ENCODE assay signal across 8 cellular contexts in the genomic region with DNA sequence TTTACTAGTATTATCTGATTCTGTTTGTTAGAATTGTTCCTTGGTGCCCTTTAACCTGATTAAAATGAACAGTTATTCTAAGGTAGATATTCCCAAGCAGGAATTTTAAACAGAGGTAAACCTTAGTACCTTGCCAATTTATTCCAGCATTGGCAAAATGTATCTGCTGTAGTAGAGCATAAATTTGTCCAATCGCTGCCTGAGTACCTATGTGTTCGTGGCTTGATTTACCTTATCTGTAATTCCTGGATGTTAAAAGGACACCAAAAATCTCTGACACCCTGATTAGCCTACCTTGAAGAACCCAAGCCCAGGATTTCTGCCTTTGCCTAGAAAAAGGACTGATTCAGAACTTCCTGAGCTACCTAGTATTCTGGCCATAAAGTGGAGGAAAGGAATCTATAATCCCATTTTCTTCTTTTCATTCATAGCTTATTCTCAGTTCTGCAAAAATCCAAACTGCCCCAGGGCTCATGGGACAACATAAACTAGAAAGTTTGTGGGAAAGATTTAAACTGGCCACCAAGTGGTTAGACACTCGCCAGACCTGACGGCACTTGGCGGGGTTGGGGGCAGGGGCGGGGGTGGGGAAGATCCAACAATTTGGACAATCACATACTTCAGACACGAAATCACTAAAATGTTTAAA. TPM values are rescaled to one million over a fixed set of nuclear protein-coding genes. Genes with fewer than 3 reads are reported as not detected.
DNase-seq lines count a peak whose midpoint lies in the region; ATAC-seq, FAIRE-seq and TF ChIP-seq lines count a peak whose summit lies in the region.

No MANE protein-coding gene starts in this region.

- peaks cover 3 to 6% (median 6%) of the 10 kb centered on the region in 3 donors for H3K36me3 Mint-ChIP-seq in CD8-positive, alpha-beta memory T cell
- H3K36me3 Mint-ChIP-seq in glutamatergic neuron (ENCODE audit: unreplicated experiment) (no peaks in the 10 kb centered on the region), endothelial cell (ENCODE audit: low read depth, unreplicated experiment) (no peaks in the 10 kb centered on the region)

- H3K9me3 Mint-ChIP-seq in CD8-positive, alpha-beta memory T cell: peaks cover 2 to 9% (median 6%) of the 10 kb centered on the region in 5 donors
- H3K9me3 Mint-ChIP-seq in glutamatergic neuron (ENCODE audit: unreplicated experiment) (peaks cover 1% of the 10 kb centered on the region), endothelial cell (ENCODE audit: unreplicated experiment) (no peaks in the 10 kb centered on the region)

- TF ChIP-seq CTCF in kidney (IDR thresholded peaks at IDR 0.05; ENCODE audit: borderline replicate concordance, extremely low read depth, insufficient read depth) (no peak), glutamatergic neuron (IDR thresholded peaks at IDR 0.05; ENCODE audit: partially characterized antibody, unreplicated experiment) (no peak), endothelial cell (IDR thresholded peaks at IDR 0.05; ENCODE audit: unreplicated experiment) (no peak)

- peaks cover 12 to 22% (median 21%) of the 10 kb centered on the region in 3 donors for H3K4me1 Mint-ChIP-seq in CD8-positive, alpha-beta memory T cell
- peaks cover 7% of the 10 kb centered on the region for H3K4me1 Mint-ChIP-seq in glutamatergic neuron (ENCODE audit: low read depth, unreplicated experiment)
- peaks cover 6% of the 10 kb centered on the region for H3K4me1 Mint-ChIP-seq in endothelial cell (ENCODE audit: unreplicated experiment)

- no peaks in the 10 kb centered on the region for H3K27me3 ChIP-seq in CD8-positive, alpha-beta memory T cell (ENCODE audit: insufficient read depth, low read length, poor library complexity, severe bottlenecking)

- FAIRE-seq in kidney (lab: Jason Lieb, UNC): no peak

- intact Hi-C loops in kidney (cut with DNase I): no loop called here

- H3K27me3 Mint-ChIP-seq in CD8-positive, alpha-beta memory T cell: no peaks in the 10 kb centered on the region
- H3K27me3 Mint-ChIP-seq in glutamatergic neuron (ENCODE audit: unreplicated experiment): no peaks in the 10 kb centered on the region
- no peaks in the 10 kb centered on the region for H3K27me3 Mint-ChIP-seq in endothelial cell (ENCODE audit: unreplicated experiment)

- H3K27ac ChIP-seq in CD8-positive, alpha-beta memory T cell (ENCODE audit: low read depth, low read length): peak overlapping the region; percentile 25
- peak overlapping the region; percentile 45 for H3K27ac ChIP-seq in kidney (ENCODE audit: low read depth in 2 of 2, low read length in 2 of 2)
- H3K27ac ChIP-seq in substantia nigra (ENCODE audit: low read depth, low read length, poor library complexity, severe bottlenecking): no peak overlapping the region

- DNase-seq in CD8-positive, alpha-beta memory T cell: no peak
- DNase-seq in OCI-M1 (lab: John Stamatoyannopoulos, UW): peak; percentile 72
- no peak for DNase-seq in kidney
- DNase-seq in glutamatergic neuron: no peak
- DNase-seq in DMS79 treated with DMSO at 0.1 percent for 48 hours (lab: John Stamatoyannopoulos, UW): no peak
- DNase-seq in substantia nigra (lab: John Stamatoyannopoulos, UW): no peak
- no peak for DNase-seq in endothelial cell (ENCODE audit: low spot score)

- H3K9me3 ChIP-seq in CD8-positive, alpha-beta memory T cell (ENCODE audit: low read length): no peaks in the 10 kb centered on the region
- peaks cover 0 to 3% of the 10 kb centered on the region in 2 donors for H3K9me3 ChIP-seq in kidney (ENCODE audit: control insufficient read depth in 1 of 2, low read length in 2 of 2)

- H3K36me3 ChIP-seq in CD8-positive, alpha-beta memory T cell (ENCODE audit: insufficient read depth, low read length): no peaks in the 10 kb centered on the region
- H3K36me3 ChIP-seq in kidney (ENCODE audit: control insufficient read depth in 1 of 2, insufficient read depth in 2 of 2, low read length in 2 of 2): no peaks in the 10 kb centered on the region

- CTCF ChIA-PET in CD8-positive, alpha-beta memory T cell (lab: Charles Lee): interaction anchor here (1.4 to 3.4 kb wide), 2 partner anchors 15 to 81 kb away, joined by 6 to 21 read pairs; a partner anchor contains a TSS

- POLR2A ChIA-PET in CD8-positive, alpha-beta memory T cell (lab: Charles Lee): interaction anchor here (0.6 to 2.4 kb wide), 2 partner anchors 17 to 20 kb away, joined by 3 to 40 read pairs; a partner anchor contains a TSS

- peak overlapping the region; percentile 68 for H3K4me3 ChIP-seq in CD8-positive, alpha-beta memory T cell (ENCODE audit: low read length)
- peak overlapping the region; percentile 76 to 81 for H3K4me3 ChIP-seq in kidney (ENCODE audit: low read length in 2 of 2)

- peak overlapping the region; percentile 87 to 94 (median 90) for H3K4me3 Mint-ChIP-seq in CD8-positive, alpha-beta memory T cell
- H3K4me3 Mint-ChIP-seq in glutamatergic neuron (ENCODE audit: unreplicated experiment) (no peak overlapping the region), endothelial cell (ENCODE audit: unreplicated experiment) (no peak overlapping the region)

- ATAC-seq in GM21529 (IDR thresholded peaks at IDR 0.05; ENCODE audit: unreplicated experiment): peak; percentile 10

- peaks cover 16% of the 10 kb centered on the region for H3K4me1 ChIP-seq in CD8-positive, alpha-beta memory T cell (ENCODE audit: insufficient read depth, low read length)
- peaks cover 4 to 7% of the 10 kb centered on the region in 2 donors for H3K4me1 ChIP-seq in kidney (ENCODE audit: control insufficient read depth in 1 of 2, insufficient read depth in 1 of 2, low read depth in 1 of 2, low read length in 2 of 2)

- peak overlapping the region; percentile 27 to 93 for H3K9ac ChIP-seq in kidney (ENCODE audit: low read length in 2 of 2)

- H3K27ac Mint-ChIP-seq in CD8-positive, alpha-beta memory T cell: peak overlapping the region; percentile 92 to 97 (median 96)
- no peak overlapping the region for H3K27ac Mint-ChIP-seq in glutamatergic neuron (ENCODE audit: unreplicated experiment)
- H3K27ac Mint-ChIP-seq in endothelial cell (ENCODE audit: unreplicated experiment): no peak overlapping the region

RNA-seq across cellular contexts. Expression of a gene that starts 16.2 kb away (rescaled TPM):
- 10 to 100 TPM; 36.4 to 37.9 TPM for total RNA-seq in CD8-positive, alpha-beta memory T cell
- polyA plus RNA-seq in CD8-positive, alpha-beta memory T cell: 2.9 TPM
- total RNA-seq in kidney (22.1 TPM), glutamatergic neuron (ENCODE audit: unreplicated experiment) (9.9 TPM), endothelial cell (ENCODE audit: unreplicated experiment) (21.0 TPM)
- polyA plus RNA-seq in kidney (ENCODE audit: insufficient read depth, low read depth, low replicate concordance): 5.5 TPM

Comparison
In these comparisons a context has a peak if more than half of its experiments do, and no peak if none do; other contexts are left out.
1. H3K27ac Mint-ChIP-seq: peak in CD8-positive, alpha-beta memory T cell (8 of 8); none in glutamatergic neuron (single experiment) and endothelial cell (single experiment).
2. H3K4me3 Mint-ChIP-seq: peak in CD8-positive, alpha-beta memory T cell (7 of 7); none in glutamatergic neuron (single experiment) and endothelial cell (single experiment).